Comparison of ENCODE assay signal across 35 cellular contexts in genomic region chr7:31017748-31018120, GRCh38. TPM values are rescaled to one million over a fixed set of nuclear protein-coding genes. Genes with fewer than 3 reads are reported as not detected.
"Had no signal": no experiment of that assay in that cellular context is flagged by ENCODE, and none has a peak within 500 bp of the region (broad histone marks: within the 10 kb centered on the region; RNA-seq: fewer than 3 reads in every experiment).

No MANE protein-coding gene starts in this region.

- H3K27ac ChIP-seq: left ventricle myocardium inferior, neural progenitor cell, neutrophil, ovary, right atrium auricular region, right lobe of liver, stomach, testis, thyroid gland, transverse colon, upper lobe of left lung, vagina had no signal

- H3K27me3 ChIP-seq: neural progenitor cell, neutrophil, ovary, right atrium auricular region, right lobe of liver, testis, thyroid gland, transverse colon, upper lobe of left lung, vagina had no signal

- H2AFZ ChIP-seq: neural progenitor cell had no signal

- H3K9me3 Mint-ChIP-seq: mesothelial cell of epicardium; natural killer cell; neural progenitor cell; stimulated activated naive B cell treated with anti-CD40 and anti-IgM and Interleukin-4, amounts not matched to agents 10 μg/mL and 1 μg/mL and 100 μg/mL, for 72 hours had no signal

- ATAC-seq: natural killer cell; right lobe of liver; stimulated activated naive B cell treated with anti-CD40 and anti-IgM and Interleukin-4, amounts not matched to agents 10 μg/mL and 1 μg/mL and 100 μg/mL, for 72 hours; stimulated activated naive CD8-positive, alpha-beta T cell treated with anti-CD3 and anti-CD28 coated beads, Interleukin-15, Interleukin-2, amounts not matched to agents 100 U/mL and 50 U/mL, for 24 hours had no signal

- H3K4me1 ChIP-seq: right atrium auricular region, right lobe of liver, stomach, testis, thyroid gland, transverse colon, upper lobe of left lung had no signal

- H3K4me3 ChIP-seq: left ventricle myocardium inferior, lung, neural progenitor cell, ovary, right atrium auricular region, right lobe of liver, smooth muscle cell, stomach, testis, thyroid gland, transverse colon, upper lobe of left lung, vagina had no signal

- H3K4me2 ChIP-seq: smooth muscle cell had no signal

- H3K36me3 Mint-ChIP-seq: mesothelial cell of epicardium; natural killer cell; neural progenitor cell; stimulated activated naive B cell treated with anti-CD40 and anti-IgM and Interleukin-4, amounts not matched to agents 10 μg/mL and 1 μg/mL and 100 μg/mL, for 72 hours had no signal

- H3K4me1 Mint-ChIP-seq: mesothelial cell of epicardium; naive B cell; stimulated activated naive B cell treated with anti-CD40 and anti-IgM and Interleukin-4, amounts not matched to agents 10 μg/mL and 1 μg/mL and 100 μg/mL, for 72 hours had no signal

- DNase-seq: islet precursor cell; left ventricle myocardium inferior; mesendoderm; naive B cell; natural killer cell; nephron progenitor cell; occipital lobe; ovary; right lobe of liver; stimulated activated CD4-positive, alpha-beta T cell treated with anti-CD3 and anti-CD28 coated beads, Interleukin-12 subunit alpha, Interleukin-12 subunit beta, amount 100 ng/mL, for 4 hours; stimulated activated CD4-positive, alpha-beta T cell treated with anti-CD3 and anti-CD28 coated beads, Interleukin-15, amount 100 ng/mL, for 24 hours; stimulated activated CD4-positive, alpha-beta T cell treated with anti-CD3 and anti-CD28 coated beads, Interleukin-2, amount 100 ng/mL, for 24 hours; stimulated activated CD4-positive, alpha-beta T cell treated with anti-CD3 and anti-CD28 coated beads, Interleukin-4, amount 100 ng/mL, for 1 hour; stimulated activated naive B cell treated with anti-CD40 and anti-IgM and Interleukin-4, amounts not matched to agents 10 μg/mL and 1 μg/mL and 100 μg/mL, for 72 hours; stimulated activated naive CD8-positive, alpha-beta T cell treated with anti-CD3 and anti-CD28 coated beads, Interleukin-15, Interleukin-2, amounts not matched to agents 100 U/mL and 50 U/mL, for 24 hours; stomach; testis; thyroid gland; transverse colon; upper lobe of left lung had no signal

- H3K27ac Mint-ChIP-seq: mesothelial cell of epicardium; naive B cell; natural killer cell; nephron progenitor cell; neural progenitor cell; progenitor cell of endocrine pancreas; stimulated activated naive B cell treated with anti-CD40 and anti-IgM and Interleukin-4, amounts not matched to agents 10 μg/mL and 1 μg/mL and 100 μg/mL, for 72 hours had no signal

- H3K36me3 ChIP-seq: left ventricle myocardium inferior, neural progenitor cell, neutrophil, ovary, right atrium auricular region, right lobe of liver, stomach, thyroid gland, transverse colon, upper lobe of left lung, vagina had no signal

- H3K9me3 ChIP-seq: left ventricle myocardium inferior, neutrophil, ovary, right atrium auricular region, right lobe of liver, stomach, testis, thyroid gland, transverse colon, upper lobe of left lung, vagina had no signal

- H3K4me3 Mint-ChIP-seq: mesothelial cell of epicardium; naive B cell; natural killer cell; nephron progenitor cell; neural progenitor cell; stimulated activated naive B cell treated with anti-CD40 and anti-IgM and Interleukin-4, amounts not matched to agents 10 μg/mL and 1 μg/mL and 100 μg/mL, for 72 hours had no signal

RNA-seq across cellular contexts. Expression of gene ADCYAP1R1, which starts 34.4 kb away (rescaled TPM):
- total RNA-seq: kidney epithelial cell, natural killer cell, progenitor cell of endocrine pancreas, renal cortical epithelial cell, smooth muscle cell had no signal

RNA-seq across cellular contexts. Expression of gene GHRHR, which starts 54.0 kb away (rescaled TPM):
- total RNA-seq: kidney epithelial cell, left ventricle myocardium inferior, lower leg skin, mesothelial cell of epicardium, mononuclear cell, natural killer cell, occipital lobe, ovary, progenitor cell of endocrine pancreas, pulmonary artery endothelial cell, renal cortical epithelial cell, right atrium auricular region, skeletal muscle tissue, smooth muscle cell, stomach, transverse colon, urinary bladder, vagina had no signal
